In the genomic region with DNA sequence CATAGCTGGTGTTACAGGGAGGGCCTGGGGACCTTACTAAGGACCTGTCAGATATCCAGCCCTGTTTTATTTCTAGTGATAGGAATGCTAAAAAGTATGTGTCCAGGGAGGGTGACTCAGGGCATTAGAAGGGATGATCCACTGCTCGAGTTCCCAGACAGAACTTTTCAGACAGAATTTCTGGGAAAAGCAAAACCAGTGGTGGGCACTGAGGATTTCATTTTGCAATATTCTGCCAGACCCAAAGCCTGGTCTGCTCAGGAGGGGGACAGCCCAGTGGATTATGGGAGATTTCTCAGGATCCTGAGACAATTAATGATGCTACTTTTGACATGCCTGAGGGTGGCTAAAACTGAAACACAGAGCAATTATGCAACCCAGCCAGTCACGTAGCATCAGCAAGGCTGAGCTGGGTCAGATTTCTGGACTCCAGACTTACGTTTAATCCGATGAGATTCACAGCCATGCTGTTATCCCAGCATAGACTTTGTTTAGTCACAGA, we compare ENCODE assay signal across 12 cellular contexts. TPM values are rescaled to one million over a fixed set of nuclear protein-coding genes. Genes with fewer than 3 reads are reported as not detected.
A peak's percentile ranks its signal among the peaks of the same experiment; 100 is the strongest.
DNase-seq lines count a peak whose midpoint lies in the region; ATAC-seq and TF ChIP-seq lines count a peak whose summit lies in the region.
"Had no signal": no experiment of that assay in that cellular context is flagged by ENCODE, and none has a peak within 500 bp of the region (broad histone marks: within the 10 kb centered on the region; RNA-seq: fewer than 3 reads in every experiment).

No MANE protein-coding gene starts in this region.

- no peaks in the 10 kb centered on the region for H3K36me3 Mint-ChIP-seq in activated naive CD8-positive, alpha-beta T cell treated with anti-CD3 and anti-CD28 coated beads, Interleukin-2, amount 50 U/mL, for 24 hours (ENCODE audit: low read depth)

- no peak overlapping the region for H3K27ac Mint-ChIP-seq in activated naive CD8-positive, alpha-beta T cell treated with anti-CD3 and anti-CD28 coated beads, Interleukin-2, amount 50 U/mL, for 24 hours

- TF ChIP-seq CTCF in choroid plexus epithelial cell (conservative IDR thresholded peaks at IDR 0.05; ENCODE audit: low read depth, low read length), result no peak
- TF ChIP-seq CTCF in lower lobe of right lung (IDR thresholded peaks at IDR 0.05), result no peak

- no peaks in the 10 kb centered on the region for H3K36me3 ChIP-seq in lower lobe of right lung
- no peaks in the 10 kb centered on the region for H3K36me3 ChIP-seq in aorta (ENCODE audit: control insufficient read depth in 1 of 2, insufficient read depth in 2 of 2, low read length in 1 of 2)

- no peak overlapping the region for H3K4me3 Mint-ChIP-seq in activated naive CD8-positive, alpha-beta T cell treated with anti-CD3 and anti-CD28 coated beads, Interleukin-2, amount 50 U/mL, for 24 hours
- H3K4me3 Mint-ChIP-seq: stimulated activated naive CD8-positive, alpha-beta T cell treated with anti-CD3 and anti-CD28 coated beads, Interleukin-15, amount 100 ng/mL, for 72 hours had no signal

- DNase-seq in NCI-H226 (peak; percentile 40), choroid plexus epithelial cell (ENCODE audit: low read depth) (peak; percentile 80), lower lobe of right lung (no peak), aorta (peak in 1 of 2 donors; percentile 54), SK-N-DZ (ENCODE audit: low spot score) (no peak)
- no peak for DNase-seq in activated naive CD8-positive, alpha-beta T cell treated with anti-CD3 and anti-CD28 coated beads, Interleukin-2, amount 50 U/mL, for 24 hours
- DNase-seq: activated T-cell treated with anti-CD3 and anti-CD28 coated beads, Interleukin-2, amount 50 U/mL, for 48 hours; effector CD8-positive, alpha-beta T cell; NCI-H524 treated with DMSO at 0.1 percent for 48 hours; stimulated activated naive CD8-positive, alpha-beta T cell treated with anti-CD3 and anti-CD28 coated beads, Interleukin-15, amount 100 ng/mL, for 72 hours had no signal

- H3K4me3 ChIP-seq in choroid plexus epithelial cell (ENCODE audit: low read depth, low read length) (no peak overlapping the region), lower lobe of right lung (no peak overlapping the region), aorta (ENCODE audit: low read length in 2 of 2) (no peak overlapping the region)

- H3K4me1 Mint-ChIP-seq in activated naive CD8-positive, alpha-beta T cell treated with anti-CD3 and anti-CD28 coated beads, Interleukin-2, amount 50 U/mL, for 24 hours, result peaks cover 7% of the 10 kb centered on the region

- 4 to 5% methylated on average over 4 of the region's 4 CpGs for WGBS in aorta, 2 donors

- intact Hi-C loops in lower lobe of right lung (cut with DNase I) (no loop called here), aorta (cut with DNase I) (no loop called here)

- no peaks in the 10 kb centered on the region for H3K9me3 Mint-ChIP-seq in activated naive CD8-positive, alpha-beta T cell treated with anti-CD3 and anti-CD28 coated beads, Interleukin-2, amount 50 U/mL, for 24 hours
- H3K9me3 Mint-ChIP-seq: stimulated activated naive CD8-positive, alpha-beta T cell treated with anti-CD3 and anti-CD28 coated beads, Interleukin-15, amount 100 ng/mL, for 72 hours had no signal

- H3K9me3 ChIP-seq in lower lobe of right lung (no peaks in the 10 kb centered on the region), aorta (ENCODE audit: control insufficient read depth, low read length) (no peaks in the 10 kb centered on the region)

- H3K27me3 Mint-ChIP-seq in activated naive CD8-positive, alpha-beta T cell treated with anti-CD3 and anti-CD28 coated beads, Interleukin-2, amount 50 U/mL, for 24 hours, result peaks cover 2% of the 10 kb centered on the region

- H3K27ac ChIP-seq in lower lobe of right lung (no peak overlapping the region), aorta (ENCODE audit: low read depth in 1 of 2, low read length in 2 of 2) (peak overlapping the region; percentile 21 to 64)

- H3K4me1 ChIP-seq in lower lobe of right lung (no peaks in the 10 kb centered on the region), aorta (ENCODE audit: control insufficient read depth in 1 of 2, insufficient read depth in 2 of 2, low read length in 2 of 2) (peaks cover 4 to 5% of the 10 kb centered on the region in 2 donors)

- H3K27me3 ChIP-seq in lower lobe of right lung (ENCODE audit: low read depth) (no peaks in the 10 kb centered on the region), aorta (ENCODE audit: control insufficient read depth in 1 of 2, insufficient read depth in 2 of 2, low read length in 1 of 2) (no peaks in the 10 kb centered on the region)

- ATAC-seq in lower lobe of right lung (peak; percentile 29 to 37), aorta (ENCODE audit: low FRiP score) (peak; percentile 41), GM19035 (IDR thresholded peaks at IDR 0.05; ENCODE audit: unreplicated experiment) (no peak)
- no peak for ATAC-seq in activated naive CD8-positive, alpha-beta T cell treated with anti-CD3 and anti-CD28 coated beads, Interleukin-2, amount 50 U/mL, for 24 hours
- ATAC-seq: stimulated activated naive CD8-positive, alpha-beta T cell treated with anti-CD3 and anti-CD28 coated beads, Interleukin-15, amount 100 ng/mL, for 72 hours had no signal

RNA-seq across cellular contexts. Expression of a gene that starts 4.7 kb away (rescaled TPM):
- total RNA-seq in lower lobe of right lung (1.2 TPM), aorta (10 to 100 TPM; 10.9 to 21.5 TPM)
- polyA plus RNA-seq in aorta, result 1 to 10 TPM; 4.4 to 8.7 TPM
- 0.10 TPM in 1 of 2 replicates, not detected in the other for polyA plus RNA-seq in SK-N-DZ (2014; cell fraction: cytosol; rRNA removed)
- 0.16 TPM in 1 of 2 replicates, not detected in the other for polyA plus RNA-seq in SK-N-DZ (2014; cell fraction: nucleus; rRNA removed)
- total RNA-seq: T-helper 2 cell treated with Interferon-gamma antibody and Interleukin-4, amounts not matched to agents 100 ng/mL and 5 ng/mL, for 36 hours had no signal

Comparison
In these comparisons a context has a peak if more than half of its experiments do, and no peak if none do; other contexts are left out.
1. DNase-seq: peak in NCI-H226 (single experiment) and choroid plexus epithelial cell (single experiment); none in lower lobe of right lung (single experiment), activated naive CD8-positive, alpha-beta T cell treated with anti-CD3 and anti-CD28 coated beads, Interleukin-2, amount 50 U/mL, for 24 hours (single experiment) and SK-N-DZ (single experiment).
2. ATAC-seq: peak in lower lobe of right lung (2 of 2) and aorta (single experiment); none in activated naive CD8-positive, alpha-beta T cell treated with anti-CD3 and anti-CD28 coated beads, Interleukin-2, amount 50 U/mL, for 24 hours (single experiment) and GM19035 (single experiment).